In the genomic region with DNA sequence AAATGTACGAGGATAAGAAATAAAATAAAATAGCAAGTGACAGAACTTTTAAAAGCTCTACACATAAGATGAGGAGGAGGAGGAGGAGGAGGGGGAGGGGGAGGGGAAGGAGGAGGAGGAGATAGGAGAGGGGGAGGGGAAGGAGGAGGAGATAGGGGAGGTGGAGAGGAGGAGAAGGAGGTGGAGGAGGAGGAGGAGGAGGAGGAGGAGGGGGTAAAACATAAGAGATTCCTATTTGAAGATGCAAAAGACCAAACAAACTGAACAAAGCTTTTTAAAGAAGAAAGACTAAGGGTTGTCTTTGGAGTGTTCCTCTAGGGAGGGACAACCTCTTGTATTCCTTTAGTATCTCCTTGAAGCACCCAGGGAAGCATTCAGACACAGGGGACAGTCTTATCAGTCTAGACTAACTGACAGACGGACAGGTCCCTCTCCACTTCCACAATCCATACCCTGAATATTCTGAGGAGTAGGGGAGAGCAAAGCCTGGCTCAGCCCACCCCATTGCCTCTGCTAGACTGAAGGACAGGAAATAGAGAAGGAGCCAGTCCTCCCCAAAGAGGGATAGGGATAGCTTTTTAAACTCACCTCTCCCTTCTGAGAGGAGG, we compare ENCODE assay signal across 24 cellular contexts. TPM values are rescaled to one million over a fixed set of nuclear protein-coding genes. Genes with fewer than 3 reads are reported as not detected.
A peak's percentile ranks its signal among the peaks of the same experiment; 100 is the strongest.
DNase-seq lines count a peak whose midpoint lies in the region; ATAC-seq and TF ChIP-seq lines count a peak whose summit lies in the region.
"Had no signal": no experiment of that assay in that cellular context is flagged by ENCODE, and none has a peak within 500 bp of the region (broad histone marks: within the 10 kb centered on the region; RNA-seq: fewer than 3 reads in every experiment).

No MANE protein-coding gene starts in this region.

- no peaks in the 10 kb centered on the region for H3K9me3 Mint-ChIP-seq in T-helper 2 cell treated with Interferon-gamma antibody and Interleukin-4, amounts not matched to agents 5 μg/mL and 100 μg/mL, for 36 hours
- H3K9me3 Mint-ChIP-seq: activated B cell treated with CpG ODN at 0.5 μM for 24 hours; activated T-helper 2 cell treated with anti-CD3 and anti-CD28 coated beads, Interferon-gamma antibody, Interleukin-2, Interleukin-4, amounts not matched to agents 10 μg/mL and 5 μg/mL and 100 μg/mL, durations not matched to agents 14 hours and 24 hours and 36 hours; stimulated activated memory B cell treated with anti-CD40 and anti-IgM and Interleukin-4, amounts not matched to agents 10 μg/mL and 1 μg/mL and 100 μg/mL, for 72 hours had no signal

- no peaks in the 10 kb centered on the region for H3K79me2 ChIP-seq in mesendoderm (ENCODE audit: control insufficient read depth, insufficient read depth, low read length)

- H3K4me1 Mint-ChIP-seq in T-helper 2 cell treated with Interferon-gamma antibody and Interleukin-4, amounts not matched to agents 5 μg/mL and 100 μg/mL, for 36 hours (ENCODE audit: low read depth): peaks cover 38% of the 10 kb centered on the region

- H4K8ac ChIP-seq in mesendoderm (ENCODE audit: low read depth, low read length): no peak overlapping the region

- TF ChIP-seq POLR2A in uterus (IDR thresholded peaks at IDR 0.05): no peak

- H3K4me3 ChIP-seq in left ventricle myocardium inferior (no peak overlapping the region), mesendoderm (ENCODE audit: low read length) (no peak overlapping the region), uterus (no peak overlapping the region)
- H3K4me3 ChIP-seq: left lung, SK-N-MC, thyroid gland had no signal

- H3K27me3 Mint-ChIP-seq in T-helper 2 cell treated with Interferon-gamma antibody and Interleukin-4, amounts not matched to agents 5 μg/mL and 100 μg/mL, for 36 hours (ENCODE audit: low read depth): no peaks in the 10 kb centered on the region

- no peak overlapping the region for H2AK5ac ChIP-seq in mesendoderm (ENCODE audit: low read length)

- H3K36me3 Mint-ChIP-seq in T-helper 2 cell treated with Interferon-gamma antibody and Interleukin-4, amounts not matched to agents 5 μg/mL and 100 μg/mL, for 36 hours (ENCODE audit: low read depth): peaks cover 76% of the 10 kb centered on the region
- H3K36me3 Mint-ChIP-seq: stimulated activated memory B cell treated with anti-CD40 and anti-IgM and Interleukin-4, amounts not matched to agents 10 μg/mL and 1 μg/mL and 100 μg/mL, for 72 hours had no signal

- H2BK15ac ChIP-seq in mesendoderm (replicated peaks; ENCODE audit: low read depth): no peak overlapping the region

- TF ChIP-seq CTCF in left ventricle myocardium inferior (IDR thresholded peaks at IDR 0.05; ENCODE audit: borderline replicate concordance): no peak
- no peak for TF ChIP-seq CTCF in uterus (IDR thresholded peaks at IDR 0.05)

- peak overlapping the region; percentile 52 for H3K27ac Mint-ChIP-seq in T-helper 2 cell treated with Interferon-gamma antibody and Interleukin-4, amounts not matched to agents 5 μg/mL and 100 μg/mL, for 36 hours
- H3K27ac Mint-ChIP-seq: activated B cell treated with CpG ODN at 0.5 μM for 24 hours; activated T-helper 2 cell treated with anti-CD3 and anti-CD28 coated beads, Interferon-gamma antibody, Interleukin-2, Interleukin-4, amounts not matched to agents 10 μg/mL and 5 μg/mL and 100 μg/mL, durations not matched to agents 14 hours and 24 hours and 36 hours; stimulated activated memory B cell treated with anti-CD40 and anti-IgM and Interleukin-4, amounts not matched to agents 10 μg/mL and 1 μg/mL and 100 μg/mL, for 72 hours had no signal

- H2BK120ac ChIP-seq in mesendoderm (ENCODE audit: low read depth, low read length): no peak overlapping the region

- no peaks in the 10 kb centered on the region for H3K79me1 ChIP-seq in mesendoderm (ENCODE audit: low read length)

- H3K9me3 ChIP-seq in left ventricle myocardium inferior (replicated peaks) (no peaks in the 10 kb centered on the region), uterus (no peaks in the 10 kb centered on the region)
- H3K9me3 ChIP-seq: left lung, thyroid gland had no signal

- H3K27ac ChIP-seq in left ventricle myocardium inferior (replicated peaks): peak overlapping the region; percentile 64
- H3K27ac ChIP-seq in mesendoderm (ENCODE audit: low read depth, low read length): no peak overlapping the region
- H3K27ac ChIP-seq in uterus: peak overlapping the region; percentile 72 to 80
- H3K27ac ChIP-seq: 22Rv1, left lung, SK-N-MC, thyroid gland had no signal

- no peak overlapping the region for H4K5ac ChIP-seq in mesendoderm (ENCODE audit: low read length)

- H3K56ac ChIP-seq in mesendoderm (ENCODE audit: low read length): no peak overlapping the region

- H3K23ac ChIP-seq in mesendoderm (ENCODE audit: low read length): no peak overlapping the region

- H3K4me2 ChIP-seq in mesendoderm (ENCODE audit: low read length): no peak overlapping the region

- no peak overlapping the region for H3K4ac ChIP-seq in mesendoderm (ENCODE audit: low read depth, low read length)

- no peak for ATAC-seq in left cardiac atrium
- no peak for ATAC-seq in GM18520 (IDR thresholded peaks at IDR 0.05; ENCODE audit: unreplicated experiment)
- ATAC-seq: HCT116; left lung; stimulated activated memory B cell treated with anti-CD40 and anti-IgM and Interleukin-4, amounts not matched to agents 10 μg/mL and 1 μg/mL and 100 μg/mL, for 72 hours had no signal

- H3K18ac ChIP-seq in mesendoderm (ENCODE audit: low read length): no peak overlapping the region

- H2BK5ac ChIP-seq in mesendoderm (ENCODE audit: low read length): no peak overlapping the region

- intact Hi-C loops in left ventricle myocardium inferior (cut with micrococcal nuclease) (no loop called here), left cardiac atrium (cut with DNase I) (no loop called here), uterus (cut with DNase I; ENCODE audit: low total_unique reads) (no loop called here)

- H3K4me1 ChIP-seq in left ventricle myocardium inferior (peaks cover 12% of the 10 kb centered on the region), mesendoderm (ENCODE audit: control insufficient read depth, low read depth, low read length) (peaks cover 8% of the 10 kb centered on the region), uterus (peaks cover 10 to 12% of the 10 kb centered on the region in 2 donors)
- H3K4me1 ChIP-seq: thyroid gland had no signal

- no peak overlapping the region for H3K4me3 Mint-ChIP-seq in T-helper 2 cell treated with Interferon-gamma antibody and Interleukin-4, amounts not matched to agents 5 μg/mL and 100 μg/mL, for 36 hours
- H3K4me3 Mint-ChIP-seq: activated B cell treated with CpG ODN at 0.5 μM for 24 hours; stimulated activated memory B cell treated with anti-CD40 and anti-IgM and Interleukin-4, amounts not matched to agents 10 μg/mL and 1 μg/mL and 100 μg/mL, for 72 hours had no signal

- H3K9ac ChIP-seq in mesendoderm (ENCODE audit: low read length): no peak overlapping the region

- no peak for DNase-seq in T-helper 2 cell treated with Interferon-gamma antibody and Interleukin-4, amounts not matched to agents 5 μg/mL and 100 μg/mL, for 36 hours (ENCODE audit: low spot score)
- DNase-seq in T-helper 2 cell (no peak), left ventricle myocardium inferior (no peak), left cardiac atrium (no peak), mesendoderm (peak; percentile 52), uterus (no peak), NCI-H446 (lab: John Stamatoyannopoulos, UW) (no peak)
- DNase-seq: activated B cell treated with CpG ODN at 0.5 μM for 24 hours; KBM-7; left lung; MM.1S; NCI-H1417 treated with DMSO at 0.1 percent for 48 hours; NCI-H524; small intestine; stimulated activated CD4-positive, alpha-beta T cell treated with anti-CD3 and anti-CD28 coated beads, Interleukin-2, amount 100 ng/mL, for 24 hours; T-helper 9 cell; thyroid gland had no signal

- WGBS in mesendoderm (ENCODE audit: extremely low coverage, insufficient coverage, low lambda C conversion rate): no CpG with 5 or more reads among the region's 2 CpGs

- H3K27me3 ChIP-seq in left ventricle myocardium inferior (ENCODE audit: low read depth): peaks cover 22% of the 10 kb centered on the region
- no peaks in the 10 kb centered on the region for H3K27me3 ChIP-seq in mesendoderm (ENCODE audit: insufficient read depth, low read length, poor library complexity)
- H3K27me3 ChIP-seq in uterus: no peaks in the 10 kb centered on the region
- H3K27me3 ChIP-seq: left lung, thyroid gland had no signal

- H3K36me3 ChIP-seq in left ventricle myocardium inferior (no peaks in the 10 kb centered on the region), mesendoderm (ENCODE audit: control insufficient read depth, insufficient read depth, low read length) (no peaks in the 10 kb centered on the region), uterus (no peaks in the 10 kb centered on the region)
- H3K36me3 ChIP-seq: left lung, thyroid gland had no signal

RNA-seq across cellular contexts. Expression of a gene that starts 12.9 kb away (rescaled TPM):
- total RNA-seq in left ventricle myocardium inferior (4.1 TPM), left cardiac atrium (10 to 100 TPM in 1 of 2 donors, 1 to 10 TPM in 1; 9.8 to 20.8 TPM), uterus (10 to 100 TPM; 25.4 to 79.1 (median 36.5) TPM)
- 15.5 TPM for polyA plus RNA-seq in mesendoderm (2013, experiment 1 of 2)
- 16.7 TPM for polyA plus RNA-seq in mesendoderm (2013, experiment 2 of 2)
- polyA plus RNA-seq: endothelial cell of umbilical vein had no signal
